Comparison of ENCODE assay signal across 18 cellular contexts in genomic region chrX:12866451-12867377, GRCh38. TPM values are rescaled to one million over a fixed set of nuclear protein-coding genes. Genes with fewer than 3 reads are reported as not detected.
A peak's percentile ranks its signal among the peaks of the same experiment; 100 is the strongest.
DNase-seq lines count a peak whose midpoint lies in the region; ATAC-seq, FAIRE-seq and TF ChIP-seq lines count a peak whose summit lies in the region.
"Had no signal": no experiment of that assay in that cellular context is flagged by ENCODE, and none has a peak within 500 bp of the region (broad histone marks: within the 10 kb centered on the region; RNA-seq: fewer than 3 reads in every experiment).

Gene TLR7 (plus strand): TSS chrX:12867072. CDS start chrX:12867579, 507 bp downstream.

- no TSS peak for BruUV-seq in Caco-2 (replicated peaks; lab: Mats Ljungman, UMichigan)
- no TSS peak for BruUV-seq in GM12878 (replicated peaks; lab: Mats Ljungman, UMichigan)

- SMC1A ChIA-PET in GM12878 (lab: Charles Lee; ENCODE audit: uncharacterized antibody, unreplicated experiment), result interaction anchor here (0.8 to 8.0 kb wide), 9 partner anchors 10 to 52 kb away, joined by 3 to 77 read pairs (median 8); no protein-coding TSS in a partner anchor

- no peak for TF ChIP-seq POLR2A in GM12878 (IDR thresholded peaks at IDR 0.05; ENCODE audit: low read depth, low read length)

- intact Hi-C loops in Caco-2 (cut with micrococcal nuclease; ENCODE audit: unreplicated experiment) (no loop called here), GM12878 (cut with micrococcal nuclease; ENCODE audit: unreplicated experiment) (loop anchor here (1.0 to 10.0 kb wide), 3 partner anchors 23 to 218 kb away; no protein-coding TSS in a partner anchor)

- no peak for TF ChIP-seq EP300 in GM12878 (IDR thresholded peaks at IDR 0.05; ENCODE audit: borderline replicate concordance in 1 of 2, control insufficient read depth in 1 of 2, low read depth in 2 of 2, low read length in 2 of 2)

- peaks cover 6% of the 10 kb centered on the region for H3K4me1 Mint-ChIP-seq in Caco-2 (ENCODE audit: low read depth, unreplicated experiment)

- RAD21 ChIA-PET in GM12878 (lab: Charles Lee; ENCODE audit: unreplicated experiment), result interaction anchor here (0.6 to 5.1 kb wide), 6 partner anchors 24 to 1288 kb away, joined by 3 to 47 read pairs (median 5); no protein-coding TSS in a partner anchor

- peak within 1 kb of the TSS; percentile 91 for H3K9ac ChIP-seq in GM12878 (ENCODE audit: control insufficient read depth, insufficient read depth, low read length)

- TF ChIP-seq CTCF in Caco-2 (IDR thresholded peaks at IDR 0.05; ENCODE audit: insufficient read depth in 1 of 2, low read depth in 1 of 2, low read length in 1 of 2, severe bottlenecking in 1 of 2, unreplicated experiment in 1 of 2), result no peak
- no peak for TF ChIP-seq CTCF in GM12878 (IDR thresholded peaks at IDR 0.05 in 2 of 3, conservative IDR thresholded peaks at IDR 0.05 in 1 of 3; ENCODE audit: control insufficient read depth in 2 of 3, extremely low read depth in 1 of 3, insufficient read depth in 1 of 3, low read depth in 3 of 3, low read length in 3 of 3)

- no peak within 1 kb of the TSS for H3K4me3 Mint-ChIP-seq in Caco-2 (ENCODE audit: unreplicated experiment)

- H3K27me3 Mint-ChIP-seq in Caco-2 (ENCODE audit: insufficient read depth, unreplicated experiment), result no peaks in the 10 kb centered on the region

- H3K36me3 Mint-ChIP-seq in Caco-2 (ENCODE audit: insufficient read depth, unreplicated experiment), result no peaks in the 10 kb centered on the region

- H3K4me1 ChIP-seq in Caco-2 (no peaks in the 10 kb centered on the region), GM12878 (ENCODE audit: control insufficient read depth, insufficient read depth, low read length) (peaks cover 17% of the 10 kb centered on the region)
- H3K4me1 ChIP-seq: heart left ventricle, psoas muscle, upper lobe of left lung had no signal

- H3K27me3 ChIP-seq in Caco-2 (replicated peaks; ENCODE audit: control insufficient read depth, insufficient read depth, low read length), result no peaks in the 10 kb centered on the region
- no peaks in the 10 kb centered on the region for H3K27me3 ChIP-seq in GM12878 (replicated peaks in 1 of 2; ENCODE audit: control insufficient read depth in 2 of 2, insufficient read depth in 2 of 2, low read length in 1 of 2)
- H3K27me3 ChIP-seq: heart left ventricle, upper lobe of left lung had no signal

- H3K27ac ChIP-seq in GM12878 (ENCODE audit: control insufficient read depth, insufficient read depth), result peak within 1 kb of the TSS; percentile 97
- H3K27ac ChIP-seq: PC-9, psoas muscle, upper lobe of left lung had no signal

- FAIRE-seq in GM12878 (lab: Jason Lieb, UNC), result no peak

- CTCF ChIA-PET in Caco-2 (lab: Charles Lee), result no interaction called here
- CTCF ChIA-PET in GM12878 (lab: Yijun Ruan, JAX), result interaction anchor here (0.6 to 3.8 kb wide), 9 partner anchors 14 to 148 kb away, joined by 3 to 22 read pairs (median 3); no protein-coding TSS in a partner anchor

- WGBS in GM12878 (ENCODE audit: insufficient coverage, insufficient replicate concordance, low lambda C conversion rate, missing lambda C conversion rate), result 2% methylated on average over 7 of the region's 7 CpGs

- no peak for DNase-seq in Caco-2
- DNase-seq in GM12878 (ENCODE audit: low read depth, low spot score), result no peak
- DNase-seq in GOT3 (lab: John Stamatoyannopoulos, UW), result no peak
- no peak for DNase-seq in NCI-H524 (lab: John Stamatoyannopoulos, UW)
- no peak for DNase-seq in D341Med (ENCODE audit: low spot score)
- DNase-seq: activated CD4-positive, CD25-positive, alpha-beta regulatory T cell; DMS79 treated with DMSO at 0.1 percent for 48 hours; erythroblast; heart left ventricle; NCI-H2171 treated with DMSO at 0.1 percent for 48 hours; PC-9; psoas muscle; upper lobe of left lung had no signal

- peaks cover 48% of the 10 kb centered on the region for H3K79me2 ChIP-seq in GM12878 (ENCODE audit: control insufficient read depth, insufficient read depth, low read length)

- no peaks in the 10 kb centered on the region for H3K36me3 ChIP-seq in Caco-2 (ENCODE audit: control insufficient read depth, insufficient read depth, low read length)
- H3K36me3 ChIP-seq in GM12878 (ENCODE audit: control insufficient read depth in 2 of 2, insufficient read depth in 2 of 2, low read length in 1 of 2), result peaks cover 0 to 6% of the 10 kb centered on the region in 2 experiments; a peak in 1 of 4 replicates
- H3K36me3 ChIP-seq: heart left ventricle, upper lobe of left lung had no signal

- ATAC-seq in GM18909 (IDR thresholded peaks at IDR 0.05; ENCODE audit: poor library complexity, unreplicated experiment), result peak; percentile 39
- ATAC-seq in HG03354 (IDR thresholded peaks at IDR 0.05; ENCODE audit: poor library complexity, severe bottlenecking, unreplicated experiment), result peak; percentile 42
- peak; percentile 55 for ATAC-seq in GM12878
- ATAC-seq in HG03521 (IDR thresholded peaks at IDR 0.05; ENCODE audit: unreplicated experiment), result no peak
- ATAC-seq: heart left ventricle, psoas muscle had no signal

- peaks cover 10% of the 10 kb centered on the region for H3K9me3 Mint-ChIP-seq in Caco-2 (ENCODE audit: unreplicated experiment)

- peak within 1 kb of the TSS; percentile 37 for H2AFZ ChIP-seq in GM12878 (ENCODE audit: control insufficient read depth, low read depth, low read length)
- H2AFZ ChIP-seq: PC-9 had no signal

- H3K4me3 ChIP-seq in Caco-2 (ENCODE audit: low read depth, low read length), result no peak within 1 kb of the TSS
- peak within 1 kb of the TSS; percentile 63 for H3K4me3 ChIP-seq in GM12878
- H3K4me3 ChIP-seq: PC-9, psoas muscle, upper lobe of left lung had no signal

- no peak for TF ChIP-seq RAD21 in GM12878 (IDR thresholded peaks at IDR 0.05; ENCODE audit: insufficient read depth, low read depth, low read length)

- H3K27ac Mint-ChIP-seq in Caco-2 (ENCODE audit: unreplicated experiment), result peak within 1 kb of the TSS; percentile 70

- peak within 1 kb of the TSS; percentile 95 for H3K4me2 ChIP-seq in GM12878 (ENCODE audit: control insufficient read depth, insufficient read depth)
- H3K4me2 ChIP-seq: PC-9 had no signal

- H4K20me1 ChIP-seq in GM12878 (ENCODE audit: control insufficient read depth, insufficient read depth), result no peaks in the 10 kb centered on the region

- POLR2A ChIA-PET in Caco-2 (lab: Charles Lee), result no interaction called here
- POLR2A ChIA-PET in GM12878 (lab: Charles Lee), result interaction anchor here (0.8 to 1.3 kb wide), 4 partner anchors 8 to 139 kb away, joined by 3 to 5 read pairs (median 3); no protein-coding TSS in a partner anchor

- H3K9me3 ChIP-seq in Caco-2 (no peaks in the 10 kb centered on the region), GM12878 (replicated peaks; ENCODE audit: control insufficient read depth, insufficient read depth, low read length) (no peaks in the 10 kb centered on the region; the same call in 2 of the 3 replicates)

- in situ Hi-C loops in GM12878 (cut with MboI), result no loop called here

TF ChIP-seq in GM12878, 131 proteins besides CTCF, POLR2A, EP300 and RAD21:
- TF ChIP-seq SMAD5 (IDR thresholded peaks at IDR 0.05; ENCODE audit: low read depth) (0 out of 2 replicates have a peak, but pooled peaks have one; percentile 27), SRF (IDR thresholded peaks at IDR 0.05; ENCODE audit: low read depth in 2 of 2, low read length in 2 of 2) (peak in 1 of 2 experiments; percentile 27; a peak in 1 of 4 replicates), SPI1 (IDR thresholded peaks at IDR 0.05; ENCODE audit: borderline replicate concordance, insufficient read depth, low read depth, low read length) (peak; percentile 76), ZNF384 (IDR thresholded peaks at IDR 0.05; ENCODE audit: borderline replicate concordance, low read depth, low read length) (peak; percentile 41; the same call in 1 of the 2 replicates), POLR2AphosphoS5 (IDR thresholded peaks at IDR 0.05; ENCODE audit: low read length) (peak; percentile 61; the same call in 1 of the 2 replicates), LARP7 (IDR thresholded peaks at IDR 0.05) (no peak), NBN (IDR thresholded peaks at IDR 0.05) (0 out of 2 replicates have a peak, but pooled peaks have one; percentile 11), FOS (IDR thresholded peaks at IDR 0.05; ENCODE audit: borderline replicate concordance, extremely low read depth, insufficient read length) (no peak), DPF2 (IDR thresholded peaks at IDR 0.05) (peak; percentile 55; the same call in 1 of the 2 replicates), MXI1 (IDR thresholded peaks at IDR 0.05; ENCODE audit: low read depth, low read length) (0 out of 2 replicates have a peak, but pooled peaks have one; percentile 14)

RNA-seq across cellular contexts. Expression of gene TLR7, which starts in this region (rescaled TPM):
- total RNA-seq in Caco-2 (2022), result 0.45 and 0.63 TPM in 2 replicates
- total RNA-seq in GM12878 (2013; cell fraction: nucleolus; rRNA removed), result 43.4 and 46.5 TPM in 2 replicates
- 19.5 and 24.9 TPM in 2 replicates for total RNA-seq in GM12878 (2014; rRNA removed)
- 33.5 and 36.5 TPM in 2 replicates for total RNA-seq in GM12878 (2014; rRNA removed; fragmentation: Illumina TruSeq; extraction: Trizol)
- 24.9 and 25.2 TPM in 2 replicates for total RNA-seq in GM12878 (2021)
- polyA plus RNA-seq in GM12878 (2011; ENCODE audit: low read depth), result 20.5 TPM
- 44.4 and 58.0 TPM in 2 replicates for polyA plus RNA-seq in GM12878 (2011; rRNA removed)
- polyA plus RNA-seq in GM12878 (2011; cell fraction: cytosol; rRNA removed), result 21.3 and 23.9 TPM in 2 replicates
- polyA plus RNA-seq in GM12878 (2011; cell fraction: nucleus; rRNA removed), result 10.5 and 11.8 TPM in 2 replicates
- 24.0 and 24.3 TPM in 2 replicates for polyA plus RNA-seq in GM12878 (2012)
- polyA plus RNA-seq in GM12878 (2014; fragmentation: Illumina TruSeq; extraction: Trizol), result 39.1 and 57.1 TPM in 2 replicates
- 10 to 100 TPM; 12.0 to 13.1 TPM for polyA plus RNA-seq in GM12878 (2014; fragmentation: Nextera tagmentation; extraction: Ambion mirVana)
- polyA plus RNA-seq in GM12878 (2014; rRNA removed), result 18.0 and 21.9 TPM in 2 replicates
- polyA plus RNA-seq in GM12878 (2016; fragmentation: Nextera tagmentation; extraction: Ambion mirVana), result 10 to 100 TPM; 19.5 to 23.3 TPM
- polyA minus RNA-seq in GM12878 (2011; rRNA and poly(A)+ RNA removed), result 51.2 and 62.5 TPM in 2 replicates
- 17.2 and 26.0 TPM in 2 replicates for polyA minus RNA-seq in GM12878 (2011; cell fraction: cytosol; rRNA and poly(A)+ RNA removed)
- polyA minus RNA-seq in GM12878 (2011; cell fraction: nucleus; rRNA and poly(A)+ RNA removed), result 18.1 and 28.4 TPM in 2 replicates
- total RNA-seq: chondrocyte, kidney epithelial cell, PC-9 had no signal

Comparison
In these comparisons a context has a peak if more than half of its experiments do, and no peak if none do; other contexts are left out.
1. RNA of gene TLR7 (total RNA-seq): 19.5 to 46.5 TPM in GM12878; 0.45 to 0.63 TPM in Caco-2; every median in the first group is over 10 times any median in the second.